Comparison of ENCODE assay signal across 28 cellular contexts in the genomic region with DNA sequence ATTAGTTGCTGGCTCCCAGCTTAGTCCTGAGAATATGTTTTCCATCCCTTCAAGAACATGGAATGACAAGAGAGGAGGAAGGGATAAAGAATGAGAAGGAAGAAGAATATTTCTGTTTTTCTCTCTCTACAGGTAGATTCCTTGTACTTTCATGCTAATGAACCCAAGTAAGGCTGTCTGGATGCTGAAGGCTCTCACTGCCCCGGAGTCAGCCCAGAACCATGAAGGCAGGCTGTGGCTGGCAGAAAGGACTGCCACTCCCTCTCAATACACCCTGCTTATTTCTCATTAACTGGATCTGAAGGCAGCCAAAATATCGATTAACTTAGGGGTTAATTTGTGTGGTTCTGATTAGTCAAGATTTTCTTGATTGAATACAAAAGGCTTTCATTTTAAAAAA.
"Had no signal": no experiment of that assay in that cellular context is flagged by ENCODE, and none has a peak within 500 bp of the region (broad histone marks: within the 10 kb centered on the region; RNA-seq: fewer than 3 reads in every experiment).

No MANE protein-coding gene starts in this region.

- H3K27ac Mint-ChIP-seq: natural killer cell; nephron; neural progenitor cell; progenitor cell of endocrine pancreas; stimulated activated effector memory CD8-positive, alpha-beta T cell treated with anti-CD3 and anti-CD28 coated beads, Interleukin-12 subunit alpha, Interleukin-12 subunit beta, amount 100 ng/mL, for 72 hours; stimulated activated naive B cell treated with anti-CD40 and anti-IgM and Interleukin-4, amounts not matched to agents 10 μg/mL and 1 μg/mL and 100 μg/mL, for 72 hours; stimulated activated naive CD8-positive, alpha-beta T cell treated with anti-CD3 and anti-CD28 coated beads, Interleukin-15, Interleukin-2, amounts not matched to agents 100 ng/mL and 50 ng/mL, for 24 hours had no signal

- H3K27ac ChIP-seq: neural progenitor cell, ovary, parathyroid adenoma, psoas muscle, right lobe of liver, sigmoid colon, stomach, thoracic aorta, thyroid gland, tibial nerve, upper lobe of left lung, vagina had no signal

- H3K4me2 ChIP-seq: neural progenitor cell had no signal

- H3K9me3 Mint-ChIP-seq: natural killer cell; stimulated activated effector memory CD8-positive, alpha-beta T cell treated with anti-CD3 and anti-CD28 coated beads, Interleukin-12 subunit alpha, Interleukin-12 subunit beta, amount 100 ng/mL, for 72 hours; stimulated activated naive CD8-positive, alpha-beta T cell treated with anti-CD3 and anti-CD28 coated beads, Interleukin-15, Interleukin-2, amounts not matched to agents 100 ng/mL and 50 ng/mL, for 24 hours had no signal

- H3K27me3 ChIP-seq: neural progenitor cell, ovary, right lobe of liver, sigmoid colon, thyroid gland, tibial nerve, upper lobe of left lung, vagina had no signal

- DNase-seq: natural killer cell; occipital lobe; ovary; posterior cingulate gyrus; psoas muscle; right cardiac atrium; right lobe of liver; sigmoid colon; small intestine; stimulated activated CD4-positive, alpha-beta T cell treated with anti-CD3 and anti-CD28 coated beads, Interleukin-15, amount 100 ng/mL, for 24 hours; stimulated activated CD4-positive, alpha-beta T cell treated with anti-CD3 and anti-CD28 coated beads, Interleukin-2, amount 100 ng/mL, for 24 hours; stimulated activated CD4-positive, alpha-beta T cell treated with anti-CD3 and anti-CD28 coated beads, Interleukin-2, amount 100 ng/mL, for 48 hours; stimulated activated CD4-positive, alpha-beta T cell treated with anti-CD3 and anti-CD28 coated beads, Interleukin-4, amount 100 ng/mL, for 24 hours; stimulated activated naive B cell treated with anti-CD40 and anti-IgM and Interleukin-4, amounts not matched to agents 10 μg/mL and 1 μg/mL and 100 μg/mL, for 72 hours; stimulated activated naive CD4-positive, alpha-beta T cell treated with Interleukin-2 at 50 U/mL for 16 hours; stomach; thyroid gland; trophoblast cell; upper lobe of left lung had no signal

- H3K36me3 ChIP-seq: neural progenitor cell, ovary, right lobe of liver, sigmoid colon, stomach, thoracic aorta, thyroid gland, tibial nerve, upper lobe of left lung, vagina had no signal

- H3K79me2 ChIP-seq: parathyroid adenoma had no signal

- H3K36me3 Mint-ChIP-seq: natural killer cell; neural progenitor cell; stimulated activated effector memory CD8-positive, alpha-beta T cell treated with anti-CD3 and anti-CD28 coated beads, Interleukin-12 subunit alpha, Interleukin-12 subunit beta, amount 100 ng/mL, for 72 hours; stimulated activated naive B cell treated with anti-CD40 and anti-IgM and Interleukin-4, amounts not matched to agents 10 μg/mL and 1 μg/mL and 100 μg/mL, for 72 hours had no signal

- ATAC-seq: natural killer cell; psoas muscle; right cardiac atrium; right lobe of liver; stimulated activated effector memory CD8-positive, alpha-beta T cell treated with anti-CD3 and anti-CD28 coated beads, Interleukin-12 subunit alpha, Interleukin-12 subunit beta, amount 100 ng/mL, for 72 hours; stimulated activated naive B cell treated with anti-CD40 and anti-IgM and Interleukin-4, amounts not matched to agents 10 μg/mL and 1 μg/mL and 100 μg/mL, for 72 hours had no signal

- H2AFZ ChIP-seq: neural progenitor cell, parathyroid adenoma had no signal

- H3K9me3 ChIP-seq: psoas muscle, right lobe of liver, sigmoid colon, thoracic aorta, thyroid gland, upper lobe of left lung, vagina had no signal

- H3K4me3 ChIP-seq: neural progenitor cell, ovary, psoas muscle, right lobe of liver, sigmoid colon, stomach, thoracic aorta, thyroid gland, tibial nerve, upper lobe of left lung, vagina had no signal

- H3K4me1 Mint-ChIP-seq: natural killer cell; nephron; neural progenitor cell; stimulated activated effector memory CD8-positive, alpha-beta T cell treated with anti-CD3 and anti-CD28 coated beads, Interleukin-12 subunit alpha, Interleukin-12 subunit beta, amount 100 ng/mL, for 72 hours; stimulated activated naive B cell treated with anti-CD40 and anti-IgM and Interleukin-4, amounts not matched to agents 10 μg/mL and 1 μg/mL and 100 μg/mL, for 72 hours had no signal

- H3K4me1 ChIP-seq: neural progenitor cell, parathyroid adenoma, psoas muscle, right lobe of liver, sigmoid colon, stomach, thyroid gland, tibial nerve, upper lobe of left lung, vagina had no signal

- H3K27me3 Mint-ChIP-seq: progenitor cell of endocrine pancreas; stimulated activated naive CD8-positive, alpha-beta T cell treated with anti-CD3 and anti-CD28 coated beads, Interleukin-15, Interleukin-2, amounts not matched to agents 100 ng/mL and 50 ng/mL, for 24 hours had no signal

- H3K4me3 Mint-ChIP-seq: natural killer cell; nephron; neural progenitor cell; stimulated activated effector memory CD8-positive, alpha-beta T cell treated with anti-CD3 and anti-CD28 coated beads, Interleukin-12 subunit alpha, Interleukin-12 subunit beta, amount 100 ng/mL, for 72 hours; stimulated activated naive B cell treated with anti-CD40 and anti-IgM and Interleukin-4, amounts not matched to agents 10 μg/mL and 1 μg/mL and 100 μg/mL, for 72 hours; stimulated activated naive CD8-positive, alpha-beta T cell treated with anti-CD3 and anti-CD28 coated beads, Interleukin-15, Interleukin-2, amounts not matched to agents 100 ng/mL and 50 ng/mL, for 24 hours had no signal
